8 cellular contexts compared by ENCODE assay signal in genomic region chr9:87336914-87337333, GRCh38.
A peak's percentile ranks its signal among the peaks of the same experiment; 100 is the strongest.
DNase-seq lines count a peak whose midpoint lies in the region; ATAC-seq, FAIRE-seq and TF ChIP-seq lines count a peak whose summit lies in the region.

No MANE protein-coding gene starts in this region.

- no peaks in the 10 kb centered on the region for H3K27me3 ChIP-seq in endodermal cell (ENCODE audit: control insufficient read depth, insufficient read depth, low read length, poor library complexity, severe bottlenecking)
- H3K27me3 ChIP-seq in tibial artery: no peaks in the 10 kb centered on the region

- H3K4me1 ChIP-seq in endodermal cell (ENCODE audit: control insufficient read depth, insufficient read depth, low read length): peaks cover 3% of the 10 kb centered on the region
- peaks cover 0 to 10% (median 9%) of the 10 kb centered on the region in 4 donors for H3K4me1 ChIP-seq in tibial artery

- H3K9ac ChIP-seq in SK-N-MC (ENCODE audit: insufficient read length) (peak overlapping the region; percentile 77), endodermal cell (ENCODE audit: extremely low read depth, low read length, poor library complexity, severe bottlenecking) (peak overlapping the region; percentile 2)

- H3K9me3 Mint-ChIP-seq in endodermal cell: peaks cover 2% of the 10 kb centered on the region

- WGBS in endodermal cell (ENCODE audit: insufficient coverage in 1 of 2, insufficient read length in 1 of 2), 2 experiments: 14 to 16% methylated on average over 10 to 12 of the region's 12 CpGs

- H3K9me3 ChIP-seq in SK-N-MC (ENCODE audit: low read depth, low read length) (peaks cover 6% of the 10 kb centered on the region; the same call in 1 of the 2 replicates), endodermal cell (ENCODE audit: control insufficient read depth, low read length) (peaks cover 3% of the 10 kb centered on the region), tibial artery (peaks cover 0 to 2% (median under 1%) of the 10 kb centered on the region in 3 donors)

- peak; percentile 88 for TF ChIP-seq CTCF in endodermal cell (conservative IDR thresholded peaks at IDR 0.05)
- TF ChIP-seq CTCF in tibial artery (IDR thresholded peaks at IDR 0.05): peak; percentile 72 to 80

- intact Hi-C loops in tibial artery (cut with DNase I; ENCODE audit: low total_unique reads): loop anchor here (5.0 to 10.0 kb wide), 2 partner anchors 158 to 325 kb away; partner anchors contain the start of gene DAPK1

- peaks cover 2% of the 10 kb centered on the region for H3K27me3 Mint-ChIP-seq in endodermal cell (ENCODE audit: insufficient read depth)

- ATAC-seq in HG03175 (IDR thresholded peaks at IDR 0.05; ENCODE audit: unreplicated experiment): no peak

- H3K4me3 ChIP-seq in SK-N-MC (peak overlapping the region; percentile 81), endodermal cell (ENCODE audit: low read length) (peak overlapping the region; percentile 85), tibial artery (peak overlapping the region; percentile 20 to 33)

- peak overlapping the region; percentile 53 for H3K4me3 Mint-ChIP-seq in endodermal cell

- H3K27ac Mint-ChIP-seq in endodermal cell: no peak overlapping the region

- H3K36me3 ChIP-seq in SK-N-MC (ENCODE audit: insufficient read depth, low read length): 0 out of 2 replicates have a peak, but pooled peaks cover 5% of the 10 kb centered on the region
- no peaks in the 10 kb centered on the region for H3K36me3 ChIP-seq in endodermal cell (ENCODE audit: control insufficient read depth, insufficient read depth, low read length)
- H3K36me3 ChIP-seq in tibial artery: no peaks in the 10 kb centered on the region

- peaks cover 15% of the 10 kb centered on the region for H3K4me1 Mint-ChIP-seq in endodermal cell

- peak; percentile 90 for FAIRE-seq in A204.1 (lab: Jason Lieb, UNC)

- DNase-seq in GM03348 (ENCODE audit: low spot score) (peak; percentile 76), M059J (ENCODE audit: low read depth) (peak; percentile 89), SK-N-MC (ENCODE audit: low read depth, low spot score) (peak; percentile 93), endodermal cell (no peak), medulla oblongata (ENCODE audit: extremely low spot score) (peak; percentile 83), tibial artery (no peak)

- peak overlapping the region; percentile 97 for H3K27ac ChIP-seq in SK-N-MC
- H3K27ac ChIP-seq in endodermal cell (ENCODE audit: low read depth, low read length): no peak overlapping the region
- H3K27ac ChIP-seq in tibial artery: no peak overlapping the region

- H3K36me3 Mint-ChIP-seq in endodermal cell (ENCODE audit: low read depth): no peaks in the 10 kb centered on the region

Comparison
In these comparisons a context has a peak if more than half of its experiments do, and no peak if none do; other contexts are left out.
1. DNase-seq: peak in GM03348 (single experiment), M059J (single experiment), SK-N-MC (single experiment) and medulla oblongata (single experiment); none in endodermal cell (single experiment) and tibial artery (0 of 2).
2. H3K4me3 ChIP-seq: peak in every context shown above with its lines; median percentile 85 in endodermal cell; 81 in SK-N-MC; 26 in tibial artery.